Comparison of ENCODE assay signal across 2 cellular contexts in the genomic region with DNA sequence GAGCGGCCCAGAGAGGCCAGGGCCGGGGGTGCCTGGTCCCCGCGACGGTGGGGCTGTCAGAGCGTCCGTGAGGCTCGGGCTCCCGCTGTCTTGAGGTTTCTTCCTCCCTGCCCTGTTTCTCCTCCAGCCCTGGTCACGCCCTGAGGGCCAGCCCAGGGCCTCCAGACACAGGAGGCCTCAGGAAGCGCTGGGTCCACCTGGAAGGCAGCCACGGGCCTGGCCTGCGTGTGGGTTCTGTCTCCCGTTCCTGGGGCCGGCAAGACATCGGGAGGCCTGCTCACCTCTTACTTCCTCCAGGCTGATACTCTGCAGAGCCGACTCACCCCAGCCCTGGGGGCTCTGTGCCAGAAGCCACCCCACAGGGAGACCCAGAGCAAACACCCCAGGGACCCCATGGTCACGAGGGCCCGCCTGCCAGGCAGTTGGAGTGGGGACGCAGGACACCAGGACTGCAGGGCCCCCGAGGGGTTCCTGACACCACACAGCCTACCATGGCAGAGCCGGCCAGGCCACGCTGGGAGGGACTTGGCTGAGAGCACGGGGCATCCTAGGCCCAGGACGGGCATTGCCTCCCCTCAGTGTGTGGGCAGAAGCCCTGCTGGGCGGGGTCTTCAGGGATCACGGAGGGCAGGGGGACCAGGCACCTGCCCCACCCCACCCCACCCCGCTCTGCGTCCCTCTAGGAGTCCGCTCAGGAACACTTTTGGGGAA.
TF ChIP-seq lines count a peak whose summit lies in the region.

No MANE protein-coding gene starts in this region.

TF ChIP-seq in A549, 52 proteins besides CTCF, POLR2A, EP300 and RAD21:
- no peak for TF ChIP-seq GATA3 (IDR thresholded peaks at IDR 0.05; ENCODE audit: borderline replicate concordance)

TF ChIP-seq in H1, 55 proteins besides CTCF, POLR2A, EP300 and RAD21:
- TF ChIP-seq SUZ12 (IDR thresholded peaks at IDR 0.05; ENCODE audit: low read length) (no peak), EZH2 (IDR thresholded peaks at IDR 0.05; ENCODE audit: low read depth, low read length, severe bottlenecking) (no peak)
